ENCODE assay signal across 14 cellular contexts in the genomic region with DNA sequence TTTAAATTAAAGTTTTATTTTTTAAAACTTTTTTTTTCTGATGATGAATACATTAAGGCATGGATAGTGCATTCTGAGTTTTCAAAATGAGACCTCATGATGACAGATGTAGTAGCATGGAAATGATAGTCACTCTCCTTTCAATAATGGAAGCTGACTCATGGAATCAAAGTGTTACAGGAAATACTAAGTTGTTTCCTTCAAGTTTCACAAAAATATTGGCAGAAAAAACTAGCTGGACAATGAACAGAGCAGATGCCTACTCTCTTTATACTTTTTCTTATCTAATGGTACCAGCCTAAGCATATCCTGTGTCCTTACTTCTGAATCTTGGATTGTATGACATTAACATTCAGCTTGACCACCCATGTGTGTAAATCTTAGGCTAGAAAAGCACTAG.
"Had no signal": no experiment of that assay in that cellular context is flagged by ENCODE, and none has a peak within 500 bp of the region (broad histone marks: within the 10 kb centered on the region; RNA-seq: fewer than 3 reads in every experiment).

No MANE protein-coding gene starts in this region.

- H3K4me3 Mint-ChIP-seq: activated CD4-positive, alpha-beta T cell treated with anti-CD3 and anti-CD28 coated beads, Interleukin-2, amount 10 ng/mL, durations not matched to agents 24 days and 14 days; activated naive CD4-positive, alpha-beta T cell treated with anti-CD3 and anti-CD28 coated beads for 36 hours; mesothelial cell of epicardium; neural crest cell; stimulated activated effector memory CD8-positive, alpha-beta T cell treated with anti-CD3 and anti-CD28 coated beads, Interleukin-12 subunit alpha, Interleukin-12 subunit beta, amount 100 ng/mL, for 72 hours; WTC11 had no signal

- DNase-seq: activated CD4-positive, alpha-beta T cell treated with anti-CD3 and anti-CD28 coated beads, Interleukin-2, amount 10 ng/mL, durations not matched to agents 24 days and 14 days; activated naive CD4-positive, alpha-beta T cell treated with anti-CD3 and anti-CD28 coated beads for 36 hours; central memory CD4-positive, alpha-beta T cell; dorsolateral prefrontal cortex; hippocampal formation; kidney glomerular epithelial cell; T-helper 1 cell; tibial artery; uterus had no signal

- H3K27me3 Mint-ChIP-seq: activated CD4-positive, alpha-beta T cell treated with anti-CD3 and anti-CD28 coated beads, Interleukin-2, amount 10 ng/mL, durations not matched to agents 24 days and 14 days had no signal

- H3K4me1 Mint-ChIP-seq: activated CD4-positive, alpha-beta T cell treated with anti-CD3 and anti-CD28 coated beads, Interleukin-2, amount 10 ng/mL, durations not matched to agents 24 days and 14 days; mesothelial cell of epicardium; neural crest cell; stimulated activated effector memory CD8-positive, alpha-beta T cell treated with anti-CD3 and anti-CD28 coated beads, Interleukin-12 subunit alpha, Interleukin-12 subunit beta, amount 100 ng/mL, for 72 hours had no signal

- ATAC-seq: stimulated activated effector memory CD8-positive, alpha-beta T cell treated with anti-CD3 and anti-CD28 coated beads, Interleukin-12 subunit alpha, Interleukin-12 subunit beta, amount 100 ng/mL, for 72 hours; WTC11 had no signal

- H3K36me3 Mint-ChIP-seq: mesothelial cell of epicardium; stimulated activated effector memory CD8-positive, alpha-beta T cell treated with anti-CD3 and anti-CD28 coated beads, Interleukin-12 subunit alpha, Interleukin-12 subunit beta, amount 100 ng/mL, for 72 hours; WTC11 had no signal

- H3K4me3 ChIP-seq: dorsolateral prefrontal cortex, skin epidermis, tibial artery, uterus had no signal

- H3K9me3 Mint-ChIP-seq: activated CD4-positive, alpha-beta T cell treated with anti-CD3 and anti-CD28 coated beads, Interleukin-2, amount 10 ng/mL, durations not matched to agents 24 days and 14 days; activated naive CD4-positive, alpha-beta T cell treated with anti-CD3 and anti-CD28 coated beads for 36 hours; neural crest cell; stimulated activated effector memory CD8-positive, alpha-beta T cell treated with anti-CD3 and anti-CD28 coated beads, Interleukin-12 subunit alpha, Interleukin-12 subunit beta, amount 100 ng/mL, for 72 hours had no signal

- H3K27ac Mint-ChIP-seq: activated CD4-positive, alpha-beta T cell treated with anti-CD3 and anti-CD28 coated beads, Interleukin-2, amount 10 ng/mL, durations not matched to agents 24 days and 14 days; activated naive CD4-positive, alpha-beta T cell treated with anti-CD3 and anti-CD28 coated beads for 36 hours; mesothelial cell of epicardium; stimulated activated effector memory CD8-positive, alpha-beta T cell treated with anti-CD3 and anti-CD28 coated beads, Interleukin-12 subunit alpha, Interleukin-12 subunit beta, amount 100 ng/mL, for 72 hours; WTC11 had no signal
